ENCODE assay signal across 8 cellular contexts in genomic region chr19:3366761-3367571, GRCh38. TPM values are rescaled to one million over a fixed set of nuclear protein-coding genes. Genes with fewer than 3 reads are reported as not detected.
DNase-seq lines count a peak whose midpoint lies in the region; ATAC-seq and TF ChIP-seq lines count a peak whose summit lies in the region.

No MANE protein-coding gene starts in this region.

- no peaks in the 10 kb centered on the region for H3K4me1 ChIP-seq in HUES48 (ENCODE audit: control insufficient read depth, insufficient read depth, low read length)
- H3K4me1 ChIP-seq in cardiac muscle cell (ENCODE audit: low read depth) = peaks cover 24% of the 10 kb centered on the region
- H3K4me1 ChIP-seq in prostate gland (replicated peaks) = peaks cover 22% of the 10 kb centered on the region

- DNase-seq in DMS153 (lab: John Stamatoyannopoulos, UW) = peak; percentile 30
- DNase-seq in activated CD8-positive, alpha-beta memory T cell treated with anti-CD3 and anti-CD28 coated beads, Interleukin-2, amount 10 ng/mL, durations not matched to agents 7 days and 5 days = no peak
- DNase-seq in cardiac muscle cell (ENCODE audit: low read depth in 1 of 2, low spot score in 1 of 2) = peak; percentile 52 to 59
- DNase-seq in prostate gland (ENCODE audit: low spot score) = peak; percentile 63
- DNase-seq in NCI-H526 treated with DMSO at 0.1 percent for 48 hours (lab: John Stamatoyannopoulos, UW) = no peak
- DNase-seq in COLO668 (lab: John Stamatoyannopoulos, UW; ENCODE audit: unreplicated experiment) = no peak

- no peak overlapping the region for H3K27ac Mint-ChIP-seq in activated CD8-positive, alpha-beta memory T cell treated with anti-CD3 and anti-CD28 coated beads, Interleukin-2, amount 10 ng/mL, durations not matched to agents 7 days and 5 days

- intact Hi-C loops in prostate gland (cut with DNase I) = loop anchor here (5.0 kb wide), 1 partner anchor 40 kb away; no protein-coding TSS in a partner anchor

- H3K27ac ChIP-seq in HUES48 (ENCODE audit: low read depth, low read length) (no peak overlapping the region), cardiac muscle cell (peak overlapping the region; percentile 50), prostate gland (peak overlapping the region; percentile 96 to 100)

- H3K4me3 ChIP-seq in HUES48 (ENCODE audit: low read depth, low read length) = peak overlapping the region; percentile 50; the same call in 1 of the 2 replicates
- H3K4me3 ChIP-seq in cardiac muscle cell = peak overlapping the region; percentile 79
- H3K4me3 ChIP-seq in prostate gland = peak overlapping the region; percentile 79 to 99

- no peak overlapping the region for H3K9ac ChIP-seq in HUES48 (ENCODE audit: low read depth, low read length)

- peaks cover 20% of the 10 kb centered on the region for H3K4me1 Mint-ChIP-seq in activated CD8-positive, alpha-beta memory T cell treated with anti-CD3 and anti-CD28 coated beads, Interleukin-2, amount 10 ng/mL, durations not matched to agents 7 days and 5 days

- 2% methylated on average over 57 of the region's 61 CpGs for whole genome bisulfite sequencing in prostate gland

- TF ChIP-seq CTCF in cardiac muscle cell (IDR thresholded peaks at IDR 0.05; ENCODE audit: low read depth, low read length) (no peak), prostate gland (IDR thresholded peaks at IDR 0.05) (no peak)

- H3K9me3 ChIP-seq in HUES48 (ENCODE audit: control insufficient read depth, insufficient read depth, low read length) (no peaks in the 10 kb centered on the region), cardiac muscle cell (ENCODE audit: low read depth) (no peaks in the 10 kb centered on the region), prostate gland (no peaks in the 10 kb centered on the region)

- peaks cover 21% of the 10 kb centered on the region for H3K27me3 Mint-ChIP-seq in activated CD8-positive, alpha-beta memory T cell treated with anti-CD3 and anti-CD28 coated beads, Interleukin-2, amount 10 ng/mL, durations not matched to agents 7 days and 5 days

- ATAC-seq in activated CD8-positive, alpha-beta memory T cell treated with anti-CD3 and anti-CD28 coated beads, Interleukin-2, amount 10 ng/mL, durations not matched to agents 7 days and 5 days = peak; percentile 29
- ATAC-seq in HG02981 (IDR thresholded peaks at IDR 0.05; ENCODE audit: unreplicated experiment) = no peak

- no peaks in the 10 kb centered on the region for H3K9me3 Mint-ChIP-seq in activated CD8-positive, alpha-beta memory T cell treated with anti-CD3 and anti-CD28 coated beads, Interleukin-2, amount 10 ng/mL, durations not matched to agents 7 days and 5 days (ENCODE audit: low read depth)

- peak; percentile 39 for TF ChIP-seq POLR2A in prostate gland (IDR thresholded peaks at IDR 0.05)

- H3K36me3 Mint-ChIP-seq in activated CD8-positive, alpha-beta memory T cell treated with anti-CD3 and anti-CD28 coated beads, Interleukin-2, amount 10 ng/mL, durations not matched to agents 7 days and 5 days = no peaks in the 10 kb centered on the region

- H3K4me3 Mint-ChIP-seq in activated CD8-positive, alpha-beta memory T cell treated with anti-CD3 and anti-CD28 coated beads, Interleukin-2, amount 10 ng/mL, durations not matched to agents 7 days and 5 days = no peak overlapping the region

- CTCF ChIA-PET in activated CD8-positive, alpha-beta memory T cell treated with anti-CD3 and anti-CD28 coated beads, Interleukin-2, amount 10 ng/mL, durations not matched to agents 7 days and 5 days (lab: Charles Lee) = no interaction called here

- H3K36me3 ChIP-seq in HUES48 (ENCODE audit: control insufficient read depth, insufficient read depth, low read length) (no peaks in the 10 kb centered on the region), cardiac muscle cell (no peaks in the 10 kb centered on the region), prostate gland (no peaks in the 10 kb centered on the region)

- H3K27me3 ChIP-seq in HUES48 (ENCODE audit: control insufficient read depth, insufficient read depth, low read length) (peaks cover 96% of the 10 kb centered on the region), cardiac muscle cell (peaks cover 72% of the 10 kb centered on the region), prostate gland (replicated peaks; ENCODE audit: insufficient read depth) (no peaks in the 10 kb centered on the region)

RNA-seq across cellular contexts. Expression of gene NFIC, which starts 0.6 kb away (rescaled TPM):
- total RNA-seq in activated CD8-positive, alpha-beta memory T cell treated with anti-CD3 and anti-CD28 coated beads, Interleukin-2, amount 10 ng/mL, durations not matched to agents 7 days and 5 days = 10 to 100 TPM; 14.0 to 15.1 TPM
- total RNA-seq in cardiac muscle cell (29.4 and 46.1 TPM in 2 replicates), prostate gland (100 to 1,000 TPM; 160 to 168 TPM)
- 32.7 and 42.2 TPM in 2 replicates for polyA plus RNA-seq in cardiac muscle cell

Comparison
In these comparisons a context has a peak if more than half of its experiments do, and no peak if none do; other contexts are left out.
1. DNase-seq: peak in DMS153 (single experiment), cardiac muscle cell (2 of 2) and prostate gland (single experiment); none in activated CD8-positive, alpha-beta memory T cell treated with anti-CD3 and anti-CD28 coated beads, Interleukin-2, amount 10 ng/mL, durations not matched to agents 7 days and 5 days (single experiment), NCI-H526 treated with DMSO at 0.1 percent for 48 hours (single experiment) and COLO668 (single experiment).
2. Peak in every context shown above with its lines, with median percentiles within 50 percentile points of each other: H3K4me3 ChIP-seq.